Comparison of ENCODE assay signal across 9 cellular contexts in genomic region chr5:177445052-177446016, GRCh38. TPM values are rescaled to one million over a fixed set of nuclear protein-coding genes. Genes with fewer than 3 reads are reported as not detected.
DNase-seq lines count a peak whose midpoint lies in the region; TF ChIP-seq lines count a peak whose summit lies in the region.
"Had no signal": no experiment of that assay in that cellular context is flagged by ENCODE, and none has a peak within 500 bp of the region (broad histone marks: within the 10 kb centered on the region; RNA-seq: fewer than 3 reads in every experiment).

No MANE protein-coding gene starts in this region.

- H3K4me3 Mint-ChIP-seq in activated naive CD8-positive, alpha-beta T cell treated with anti-CD3 and anti-CD28 coated beads for 36 hours = peak overlapping the region; percentile 82

- peak overlapping the region; percentile 90 for H3K27ac Mint-ChIP-seq in activated naive CD8-positive, alpha-beta T cell treated with anti-CD3 and anti-CD28 coated beads for 36 hours

- no peaks in the 10 kb centered on the region for H3K9me3 Mint-ChIP-seq in activated naive CD8-positive, alpha-beta T cell treated with anti-CD3 and anti-CD28 coated beads for 36 hours

- peaks cover 48% of the 10 kb centered on the region for H3K4me1 Mint-ChIP-seq in activated naive CD8-positive, alpha-beta T cell treated with anti-CD3 and anti-CD28 coated beads for 36 hours

- TF ChIP-seq POLR2A in esophagus squamous epithelium (IDR thresholded peaks at IDR 0.05) (no peak), prostate gland (IDR thresholded peaks at IDR 0.05) (no peak)

- DNase-seq in GM12864 (ENCODE audit: low read depth) (no peak), KBM-7 (peak; percentile 37), esophagus squamous epithelium (lab: John Stamatoyannopoulos, UW) (no peak), prostate gland (ENCODE audit: low spot score) (no peak), GM03348 (ENCODE audit: low spot score) (no peak)
- peak; percentile 12 for DNase-seq in activated naive CD8-positive, alpha-beta T cell treated with anti-CD3 and anti-CD28 coated beads for 36 hours

- H3K27me3 ChIP-seq in neuron (ENCODE audit: insufficient read depth, low read length) = no peaks in the 10 kb centered on the region
- H3K27me3 ChIP-seq in esophagus squamous epithelium = peaks cover 0 to 38% (median 0%) of the 10 kb centered on the region in 4 donors
- no peaks in the 10 kb centered on the region for H3K27me3 ChIP-seq in prostate gland (replicated peaks; ENCODE audit: insufficient read depth)

- H3K9me3 ChIP-seq in neuron (ENCODE audit: low read length) = no peaks in the 10 kb centered on the region
- no peaks in the 10 kb centered on the region for H3K9me3 ChIP-seq in esophagus squamous epithelium
- no peaks in the 10 kb centered on the region for H3K9me3 ChIP-seq in prostate gland

- H3K27ac ChIP-seq in esophagus squamous epithelium (no peak overlapping the region), prostate gland (no peak overlapping the region)

- TF ChIP-seq CTCF in GM12864 (IDR thresholded peaks at IDR 0.05; ENCODE audit: low read depth, low read length, missing control alignments) (no peak), esophagus squamous epithelium (IDR thresholded peaks at IDR 0.05) (no peak), prostate gland (IDR thresholded peaks at IDR 0.05) (no peak)

- H3K36me3 ChIP-seq in neuron (ENCODE audit: insufficient read depth, low read length) = peaks cover 5% of the 10 kb centered on the region
- H3K36me3 ChIP-seq in esophagus squamous epithelium = peaks cover 11 to 23% (median 14%) of the 10 kb centered on the region in 3 donors
- no peaks in the 10 kb centered on the region for H3K36me3 ChIP-seq in prostate gland

- in situ Hi-C loops in KBM-7 (cut with MboI; ENCODE audit: low pct_unique_long_range_greater_than_20kb, low sequenced_read_pairs) = no loop called here

- H3K4me1 ChIP-seq in neuron (ENCODE audit: insufficient read depth, low read length) (peaks cover 55% of the 10 kb centered on the region), esophagus squamous epithelium (peaks cover 29 to 75% (median 32%) of the 10 kb centered on the region in 3 donors), prostate gland (replicated peaks) (peaks cover 4% of the 10 kb centered on the region)

- peaks cover 18% of the 10 kb centered on the region for H3K36me3 Mint-ChIP-seq in activated naive CD8-positive, alpha-beta T cell treated with anti-CD3 and anti-CD28 coated beads for 36 hours

- no peak overlapping the region for H2AFZ ChIP-seq in neuron (ENCODE audit: low read depth, low read length)

- H3K4me3 ChIP-seq in GM12864 (ENCODE audit: low read depth, low read length) (peak overlapping the region; percentile 67; the same call in 1 of the 2 replicates), neuron (ENCODE audit: low read length) (peak overlapping the region; percentile 50), esophagus squamous epithelium (no peak overlapping the region), prostate gland (no peak overlapping the region)

- intact Hi-C loops in esophagus squamous epithelium (cut with DNase I) = no loop called here
- intact Hi-C loops in prostate gland (cut with DNase I) = no loop called here

- WGBS in esophagus squamous epithelium, 2 donors = 30 to 34% methylated on average over 13 to 15 of the region's 15 CpGs
- WGBS in prostate gland = 35% methylated on average over 15 of the region's 15 CpGs

- peaks cover 4% of the 10 kb centered on the region for H3K27me3 Mint-ChIP-seq in activated naive CD8-positive, alpha-beta T cell treated with anti-CD3 and anti-CD28 coated beads for 36 hours

RNA-seq across cellular contexts. Expression of gene PRR7, which starts 1.3 kb away (rescaled TPM):
- 10 to 100 TPM; 21.5 to 21.8 TPM for total RNA-seq in activated naive CD8-positive, alpha-beta T cell treated with anti-CD3 and anti-CD28 coated beads for 36 hours
- total RNA-seq in esophagus squamous epithelium = 1 to 10 TPM; 5.0 to 7.7 (median 6.4) TPM
- total RNA-seq in prostate gland = 10 to 100 TPM in 1 of 2 donors, 1 to 10 TPM in 1; 8.7 to 11.0 TPM

RNA-seq across cellular contexts. Expression of gene GRK6, which starts 18.9 kb away (rescaled TPM):
- total RNA-seq in activated naive CD8-positive, alpha-beta T cell treated with anti-CD3 and anti-CD28 coated beads for 36 hours = 100 to 1,000 TPM; 113 to 115 TPM
- total RNA-seq in esophagus squamous epithelium (10 to 100 TPM; 24.6 to 39.7 (median 29.5) TPM), prostate gland (10 to 100 TPM; 28.6 to 32.4 TPM)

RNA-seq across cellular contexts. Expression of gene DBN1, which starts 28.1 kb away (rescaled TPM):
- 100 to 1,000 TPM; 100 to 106 TPM for total RNA-seq in activated naive CD8-positive, alpha-beta T cell treated with anti-CD3 and anti-CD28 coated beads for 36 hours
- 10 to 100 TPM; 11.9 to 51.1 (median 27.2) TPM for total RNA-seq in esophagus squamous epithelium
- 10 to 100 TPM; 33.1 to 65.1 TPM for total RNA-seq in prostate gland

RNA-seq across cellular contexts. Expression of gene F12, which starts 36.0 kb away (rescaled TPM):
- total RNA-seq in activated naive CD8-positive, alpha-beta T cell treated with anti-CD3 and anti-CD28 coated beads for 36 hours = 1 to 10 TPM; 5.6 TPM
- 10 to 100 TPM; 10.7 to 25.4 (median 19.6) TPM for total RNA-seq in esophagus squamous epithelium
- 1 to 10 TPM in 1 of 2 donors, under 1 TPM in 1; 0.74 to 2.6 TPM for total RNA-seq in prostate gland
- total RNA-seq: cardiac septum had no signal

RNA-seq across cellular contexts. Expression of gene PFN3, which starts 44.9 kb away (rescaled TPM):
- not detected for total RNA-seq in activated naive CD8-positive, alpha-beta T cell treated with anti-CD3 and anti-CD28 coated beads for 36 hours
- total RNA-seq in esophagus squamous epithelium (1 to 10 TPM in 1 of 4 donors, not detected in 3; 2.0 TPM), prostate gland (not detected)
- total RNA-seq: cardiac septum, SK-MEL-5 had no signal

Comparison
In these comparisons a context has a peak if more than half of its experiments do, and no peak if none do; other contexts are left out.
1. DNase-seq: peak in KBM-7 (single experiment) and activated naive CD8-positive, alpha-beta T cell treated with anti-CD3 and anti-CD28 coated beads for 36 hours (single experiment); none in GM12864 (single experiment), esophagus squamous epithelium (single experiment), prostate gland (single experiment) and GM03348 (single experiment).
2. H3K4me3 ChIP-seq: peak in GM12864 (single experiment) and neuron (single experiment); none in esophagus squamous epithelium (0 of 4) and prostate gland (0 of 2).